Comparison of ENCODE assay signal across 35 cellular contexts in the genomic region with DNA sequence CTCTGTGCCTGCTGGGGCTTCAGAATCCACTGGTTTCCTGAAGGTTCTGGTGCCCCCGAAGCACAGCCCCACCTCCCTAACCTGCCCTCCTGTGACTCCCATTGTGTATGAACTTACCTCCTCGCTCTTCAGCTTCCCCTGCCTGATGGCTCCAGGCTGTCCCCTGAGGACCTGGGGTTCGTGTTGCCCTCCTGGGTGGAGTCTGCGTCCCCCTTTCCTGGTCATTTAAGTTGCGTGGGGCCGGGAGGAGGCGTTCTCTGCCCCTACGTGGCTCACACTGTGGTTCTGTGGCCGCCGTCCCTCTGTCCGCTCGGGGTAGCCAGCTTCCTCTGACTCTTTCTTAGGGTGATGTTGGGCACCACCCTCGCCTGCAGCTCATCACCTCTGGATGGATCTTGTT. TPM values are rescaled to one million over a fixed set of nuclear protein-coding genes. Genes with fewer than 3 reads are reported as not detected.
DNase-seq lines count a peak whose midpoint lies in the region; ATAC-seq and TF ChIP-seq lines count a peak whose summit lies in the region.
"Had no signal": no experiment of that assay in that cellular context is flagged by ENCODE, and none has a peak within 500 bp of the region (broad histone marks: within the 10 kb centered on the region; RNA-seq: fewer than 3 reads in every experiment).

No MANE protein-coding gene starts in this region.

- peaks cover 44% of the 10 kb centered on the region for H3K36me3 Mint-ChIP-seq in activated naive CD8-positive, alpha-beta T cell treated with anti-CD3 and anti-CD28 coated beads, Interleukin-2, amount 10 ng/mL, durations not matched to agents 7 days and 5 days
- peaks cover 55% of the 10 kb centered on the region for H3K36me3 Mint-ChIP-seq in activated naive CD8-positive, alpha-beta T cell treated with anti-CD3 and anti-CD28 coated beads, Interleukin-2, amount 50 U/mL, for 24 hours (ENCODE audit: low read depth)
- H3K36me3 Mint-ChIP-seq in activated T-helper 17 cell treated with anti-CD3 and anti-CD28 coated beads, Interleukin-2, amount 50 U/mL, for 72 hours (ENCODE audit: low read depth): peaks cover 53% of the 10 kb centered on the region

- H3K4me3 ChIP-seq in lower lobe of right lung: no peak overlapping the region
- H3K4me3 ChIP-seq in suprapubic skin: no peak overlapping the region
- H3K4me3 ChIP-seq: esophagus squamous epithelium, heart left ventricle, MG63, pancreas had no signal

- H3K9me3 Mint-ChIP-seq in activated naive CD8-positive, alpha-beta T cell treated with anti-CD3 and anti-CD28 coated beads, Interleukin-2, amount 10 ng/mL, durations not matched to agents 7 days and 5 days: peaks cover 1% of the 10 kb centered on the region
- H3K9me3 Mint-ChIP-seq in activated naive CD8-positive, alpha-beta T cell treated with anti-CD3 and anti-CD28 coated beads, Interleukin-2, amount 50 U/mL, for 24 hours: no peaks in the 10 kb centered on the region
- H3K9me3 Mint-ChIP-seq in activated T-helper 17 cell treated with anti-CD3 and anti-CD28 coated beads, Interleukin-2, amount 50 U/mL, for 72 hours: no peaks in the 10 kb centered on the region
- H3K9me3 Mint-ChIP-seq: activated CD4-positive, alpha-beta memory T cell treated with anti-CD3 and anti-CD28 coated beads for 36 hours; CD8-positive, alpha-beta T cell; natural killer cell treated with Interleukin-12 subunit alpha and Interleukin-12 subunit beta and Interleukin-15 and Interleukin-18, amount 100 ng/mL, for 72 hours; stimulated activated naive CD8-positive, alpha-beta T cell treated with anti-CD3 and anti-CD28 coated beads, Interleukin-15, amount 100 ng/mL, for 72 hours; T-helper 1 cell treated with Interleukin-12 subunit alpha and Interleukin-12 subunit beta and Interleukin-4 antibody, amounts not matched to agents 30 μg/mL and 1 μg/mL, for 36 hours had no signal

- H3K4me1 ChIP-seq in lower lobe of right lung (no peaks in the 10 kb centered on the region), suprapubic skin (no peaks in the 10 kb centered on the region)
- H3K4me1 ChIP-seq: esophagus squamous epithelium, foreskin keratinocyte, pancreas had no signal

- H3K4me1 Mint-ChIP-seq in activated naive CD8-positive, alpha-beta T cell treated with anti-CD3 and anti-CD28 coated beads, Interleukin-2, amount 10 ng/mL, durations not matched to agents 7 days and 5 days: peaks cover 3% of the 10 kb centered on the region
- H3K4me1 Mint-ChIP-seq in activated naive CD8-positive, alpha-beta T cell treated with anti-CD3 and anti-CD28 coated beads, Interleukin-2, amount 50 U/mL, for 24 hours: peaks cover 16% of the 10 kb centered on the region
- peaks cover 17% of the 10 kb centered on the region for H3K4me1 Mint-ChIP-seq in activated T-helper 17 cell treated with anti-CD3 and anti-CD28 coated beads, Interleukin-2, amount 50 U/mL, for 72 hours

- H3K9me3 ChIP-seq in lower lobe of right lung (no peaks in the 10 kb centered on the region), suprapubic skin (no peaks in the 10 kb centered on the region)
- H3K9me3 ChIP-seq: esophagus squamous epithelium, heart left ventricle, MG63, pancreas had no signal

- no peak for TF ChIP-seq POLR2A in suprapubic skin (IDR thresholded peaks at IDR 0.05)

- no peaks in the 10 kb centered on the region for H3K27me3 ChIP-seq in lower lobe of right lung (ENCODE audit: low read depth)
- no peaks in the 10 kb centered on the region for H3K27me3 ChIP-seq in suprapubic skin
- H3K27me3 ChIP-seq: esophagus squamous epithelium, foreskin keratinocyte, heart left ventricle, MG63, pancreas had no signal

- H3K36me3 ChIP-seq in lower lobe of right lung: peaks cover 16% of the 10 kb centered on the region
- H3K36me3 ChIP-seq in suprapubic skin: peaks cover 32% of the 10 kb centered on the region
- H3K36me3 ChIP-seq: pancreas had no signal

- TF ChIP-seq CTCF in lower lobe of right lung (IDR thresholded peaks at IDR 0.05) (no peak), suprapubic skin (IDR thresholded peaks at IDR 0.05) (no peak)

- no peaks in the 10 kb centered on the region for H3K27me3 Mint-ChIP-seq in activated naive CD8-positive, alpha-beta T cell treated with anti-CD3 and anti-CD28 coated beads, Interleukin-2, amount 10 ng/mL, durations not matched to agents 7 days and 5 days
- H3K27me3 Mint-ChIP-seq in activated naive CD8-positive, alpha-beta T cell treated with anti-CD3 and anti-CD28 coated beads, Interleukin-2, amount 50 U/mL, for 24 hours: no peaks in the 10 kb centered on the region
- H3K27me3 Mint-ChIP-seq in activated T-helper 17 cell treated with anti-CD3 and anti-CD28 coated beads, Interleukin-2, amount 50 U/mL, for 72 hours: no peaks in the 10 kb centered on the region
- H3K27me3 Mint-ChIP-seq: activated CD4-positive, alpha-beta memory T cell treated with anti-CD3 and anti-CD28 coated beads for 36 hours; natural killer cell treated with Interleukin-12 subunit alpha and Interleukin-12 subunit beta and Interleukin-15 and Interleukin-18, amount 100 ng/mL, for 72 hours; stimulated activated naive CD8-positive, alpha-beta T cell treated with anti-CD3 and anti-CD28 coated beads, Interleukin-15, amount 100 ng/mL, for 72 hours had no signal

- intact Hi-C loops in lower lobe of right lung (cut with DNase I): no loop called here

- H3K27ac Mint-ChIP-seq in activated naive CD8-positive, alpha-beta T cell treated with anti-CD3 and anti-CD28 coated beads, Interleukin-2, amount 10 ng/mL, durations not matched to agents 7 days and 5 days: no peak overlapping the region
- H3K27ac Mint-ChIP-seq in activated naive CD8-positive, alpha-beta T cell treated with anti-CD3 and anti-CD28 coated beads, Interleukin-2, amount 50 U/mL, for 24 hours: no peak overlapping the region
- H3K27ac Mint-ChIP-seq in activated T-helper 17 cell treated with anti-CD3 and anti-CD28 coated beads, Interleukin-2, amount 50 U/mL, for 72 hours: peak overlapping the region; percentile 25
- H3K27ac Mint-ChIP-seq: activated CD4-positive, alpha-beta memory T cell treated with anti-CD3 and anti-CD28 coated beads for 36 hours; CD8-positive, alpha-beta T cell; natural killer cell treated with Interleukin-12 subunit alpha and Interleukin-12 subunit beta and Interleukin-15 and Interleukin-18, amount 100 ng/mL, for 72 hours; stimulated activated naive CD8-positive, alpha-beta T cell treated with anti-CD3 and anti-CD28 coated beads, Interleukin-15, amount 100 ng/mL, for 72 hours; T-helper 1 cell treated with Interleukin-12 subunit alpha and Interleukin-12 subunit beta and Interleukin-4 antibody, amounts not matched to agents 30 μg/mL and 1 μg/mL, for 36 hours had no signal

- no peak for TF ChIP-seq EP300 in suprapubic skin (IDR thresholded peaks at IDR 0.05)

- no peak overlapping the region for H3K4me3 Mint-ChIP-seq in activated naive CD8-positive, alpha-beta T cell treated with anti-CD3 and anti-CD28 coated beads, Interleukin-2, amount 10 ng/mL, durations not matched to agents 7 days and 5 days
- no peak overlapping the region for H3K4me3 Mint-ChIP-seq in activated naive CD8-positive, alpha-beta T cell treated with anti-CD3 and anti-CD28 coated beads, Interleukin-2, amount 50 U/mL, for 24 hours
- H3K4me3 Mint-ChIP-seq in activated T-helper 17 cell treated with anti-CD3 and anti-CD28 coated beads, Interleukin-2, amount 50 U/mL, for 72 hours: no peak overlapping the region
- H3K4me3 Mint-ChIP-seq: activated CD4-positive, alpha-beta memory T cell treated with anti-CD3 and anti-CD28 coated beads for 36 hours; CD8-positive, alpha-beta T cell; natural killer cell treated with Interleukin-12 subunit alpha and Interleukin-12 subunit beta and Interleukin-15 and Interleukin-18, amount 100 ng/mL, for 72 hours; stimulated activated naive CD8-positive, alpha-beta T cell treated with anti-CD3 and anti-CD28 coated beads, Interleukin-15, amount 100 ng/mL, for 72 hours; T-helper 1 cell treated with Interleukin-12 subunit alpha and Interleukin-12 subunit beta and Interleukin-4 antibody, amounts not matched to agents 30 μg/mL and 1 μg/mL, for 36 hours had no signal

- POLR2A ChIA-PET in activated naive CD8-positive, alpha-beta T cell treated with anti-CD3 and anti-CD28 coated beads, Interleukin-2, amount 10 ng/mL, durations not matched to agents 7 days and 5 days (lab: Charles Lee): no interaction called here

- WGBS in suprapubic skin: 97% methylated on average over 13 of the region's 13 CpGs

- H3K27ac ChIP-seq in lower lobe of right lung (no peak overlapping the region), suprapubic skin (no peak overlapping the region)
- H3K27ac ChIP-seq: esophagus squamous epithelium, foreskin keratinocyte, heart left ventricle, KMS-11, pancreas had no signal

- no peak for ATAC-seq in activated naive CD8-positive, alpha-beta T cell treated with anti-CD3 and anti-CD28 coated beads, Interleukin-2, amount 10 ng/mL, durations not matched to agents 7 days and 5 days (ENCODE audit: low read depth)
- ATAC-seq in activated naive CD8-positive, alpha-beta T cell treated with anti-CD3 and anti-CD28 coated beads, Interleukin-2, amount 50 U/mL, for 24 hours: no peak
- ATAC-seq in activated T-helper 17 cell treated with anti-CD3 and anti-CD28 coated beads, Interleukin-2, amount 50 U/mL, for 72 hours (replicated peaks): no peak
- ATAC-seq in lower lobe of right lung (no peak), GM21723 (IDR thresholded peaks at IDR 0.05; ENCODE audit: unreplicated experiment) (no peak), HG02884 (IDR thresholded peaks at IDR 0.05; ENCODE audit: unreplicated experiment) (no peak)
- ATAC-seq: CD8-positive, alpha-beta T cell; foreskin keratinocyte; natural killer cell treated with Interleukin-12 subunit alpha and Interleukin-12 subunit beta and Interleukin-15 and Interleukin-18, amount 100 ng/mL, for 72 hours; pancreas; PC-3; SK-N-SH treated with all-trans-retinoic acid at 6 μM for 48 hours; stimulated activated naive CD8-positive, alpha-beta T cell treated with anti-CD3 and anti-CD28 coated beads, Interleukin-15, amount 100 ng/mL, for 72 hours had no signal

- DNase-seq in activated naive CD8-positive, alpha-beta T cell treated with anti-CD3 and anti-CD28 coated beads, Interleukin-2, amount 10 ng/mL, durations not matched to agents 7 days and 5 days: peak; percentile 6
- DNase-seq in activated naive CD8-positive, alpha-beta T cell treated with anti-CD3 and anti-CD28 coated beads, Interleukin-2, amount 50 U/mL, for 24 hours: no peak
- peak; percentile 20 for DNase-seq in lower lobe of right lung
- DNase-seq in suprapubic skin (ENCODE audit: low spot score in 2 of 2): peak; percentile 38 to 69
- DNase-seq in NCI-H226: no peak
- DNase-seq: activated CD4-positive, alpha-beta memory T cell treated with anti-CD3 and anti-CD28 coated beads for 36 hours; activated CD4-positive, alpha-beta T cell treated with anti-CD3 and anti-CD28 coated beads for 1 hour; AML-193; CD8-positive, alpha-beta T cell; central memory CD4-positive, alpha-beta T cell; dermis blood vessel endothelial cell; esophagus squamous epithelium; foreskin keratinocyte; mammary epithelial cell; MG63; NCI-H1105; NCI-H187 treated with DMSO at 0.1 percent for 48 hours; NCI-H526; NK-92 treated with Interleukin-12 subunit alpha and Interleukin-12 subunit beta, amount 100 ng/mL, for 24 hours; PC-3; stimulated activated CD4-positive, alpha-beta T cell treated with anti-CD3 and anti-CD28 coated beads, Interleukin-2, amount 100 ng/mL, for 48 hours; stimulated activated naive CD8-positive, alpha-beta T cell treated with anti-CD3 and anti-CD28 coated beads, Interleukin-15, amount 100 ng/mL, for 72 hours had no signal

RNA-seq across cellular contexts. Expression of a gene that starts 13.9 kb away (rescaled TPM):
- 100 to 1,000 TPM; 103 to 117 TPM for total RNA-seq in activated naive CD8-positive, alpha-beta T cell treated with anti-CD3 and anti-CD28 coated beads, Interleukin-2, amount 10 ng/mL, durations not matched to agents 7 days and 5 days
- 100 to 1,000 TPM in 1 of 2 donors, 10 to 100 TPM in 1; 98.1 to 188 TPM for total RNA-seq in activated T-helper 17 cell treated with anti-CD3 and anti-CD28 coated beads, Interleukin-2, amount 50 U/mL, for 72 hours
- 47.0 TPM for total RNA-seq in lower lobe of right lung
- total RNA-seq in suprapubic skin: 10 to 100 TPM; 47.5 to 63.3 (median 52.0) TPM

RNA-seq across cellular contexts. Expression of a gene that starts 59.5 kb away (rescaled TPM):
- not detected for total RNA-seq in activated naive CD8-positive, alpha-beta T cell treated with anti-CD3 and anti-CD28 coated beads, Interleukin-2, amount 10 ng/mL, durations not matched to agents 7 days and 5 days
- not detected for total RNA-seq in activated T-helper 17 cell treated with anti-CD3 and anti-CD28 coated beads, Interleukin-2, amount 50 U/mL, for 72 hours
- total RNA-seq in lower lobe of right lung: not detected
- total RNA-seq in suprapubic skin: not detected
- total RNA-seq: A673; activated CD4-positive, alpha-beta memory T cell treated with anti-CD3 and anti-CD28 coated beads for 36 hours; CD8-positive, alpha-beta T cell; dermis blood vessel endothelial cell; esophagus squamous epithelium; foreskin keratinocyte; H4; heart left ventricle; kidney epithelial cell; mammary epithelial cell; mucosa of gallbladder; natural killer cell treated with Interleukin-12 subunit alpha and Interleukin-12 subunit beta and Interleukin-15 and Interleukin-18, amount 100 ng/mL, for 72 hours; pancreas; PC-3 had no signal

Comparison
In these comparisons a context has a peak if more than half of its experiments do, and no peak if none do; other contexts are left out.
1. DNase-seq: peak in activated naive CD8-positive, alpha-beta T cell treated with anti-CD3 and anti-CD28 coated beads, Interleukin-2, amount 10 ng/mL, durations not matched to agents 7 days and 5 days (single experiment), lower lobe of right lung (single experiment) and suprapubic skin (2 of 2); none in activated naive CD8-positive, alpha-beta T cell treated with anti-CD3 and anti-CD28 coated beads, Interleukin-2, amount 50 U/mL, for 24 hours (single experiment) and NCI-H226 (single experiment).